10 cellular contexts compared by ENCODE assay signal in genomic region chr1:8020032-8020431, GRCh38. TPM values are rescaled to one million over a fixed set of nuclear protein-coding genes. Genes with fewer than 3 reads are reported as not detected.
A peak's percentile ranks its signal among the peaks of the same experiment; 100 is the strongest.
DNase-seq lines count a peak whose midpoint lies in the region; ATAC-seq and TF ChIP-seq lines count a peak whose summit lies in the region.
"Had no signal": no experiment of that assay in that cellular context is flagged by ENCODE, and none has a peak within 500 bp of the region (broad histone marks: within the 10 kb centered on the region; RNA-seq: fewer than 3 reads in every experiment).

No MANE protein-coding gene starts in this region.

- no peak overlapping the region for H3K4me3 Mint-ChIP-seq in stimulated activated naive CD8-positive, alpha-beta T cell treated with anti-CD3 and anti-CD28 coated beads, Interleukin-15, amount 100 ng/mL, for 72 hours
- H3K4me3 Mint-ChIP-seq in activated T-cell treated with anti-CD3 and anti-CD28 coated beads, Interleukin-2, amount 50 U/mL, for 72 hours, result no peak overlapping the region
- H3K4me3 Mint-ChIP-seq: activated naive CD4-positive, alpha-beta T cell treated with anti-CD3 and anti-CD28 coated beads for 36 hours had no signal

- no peak overlapping the region for H3K4me3 ChIP-seq in smooth muscle cell

- H2AFZ ChIP-seq in smooth muscle cell (ENCODE audit: low read depth), result no peak overlapping the region

- H3K4me1 Mint-ChIP-seq in stimulated activated naive CD8-positive, alpha-beta T cell treated with anti-CD3 and anti-CD28 coated beads, Interleukin-15, amount 100 ng/mL, for 72 hours, result peaks cover 8% of the 10 kb centered on the region
- peaks cover 7% of the 10 kb centered on the region for H3K4me1 Mint-ChIP-seq in activated T-cell treated with anti-CD3 and anti-CD28 coated beads, Interleukin-2, amount 50 U/mL, for 72 hours (ENCODE audit: low read depth)

- H4K20me1 ChIP-seq in smooth muscle cell (ENCODE audit: low read depth), result peaks cover 100% of the 10 kb centered on the region

- ATAC-seq in stimulated activated naive CD8-positive, alpha-beta T cell treated with anti-CD3 and anti-CD28 coated beads, Interleukin-15, amount 100 ng/mL, for 72 hours, result no peak
- ATAC-seq in GM18909 (IDR thresholded peaks at IDR 0.05; ENCODE audit: poor library complexity, unreplicated experiment), result no peak
- no peak for ATAC-seq in activated T-cell treated with anti-CD3 and anti-CD28 coated beads, Interleukin-2, amount 50 U/mL, for 72 hours (replicated peaks in 1 of 2)

- H3K9me3 Mint-ChIP-seq in stimulated activated naive CD8-positive, alpha-beta T cell treated with anti-CD3 and anti-CD28 coated beads, Interleukin-15, amount 100 ng/mL, for 72 hours, result no peaks in the 10 kb centered on the region
- H3K9me3 Mint-ChIP-seq in activated T-cell treated with anti-CD3 and anti-CD28 coated beads, Interleukin-2, amount 50 U/mL, for 72 hours, result no peaks in the 10 kb centered on the region
- H3K9me3 Mint-ChIP-seq: activated naive CD4-positive, alpha-beta T cell treated with anti-CD3 and anti-CD28 coated beads for 36 hours had no signal

- peak overlapping the region; percentile 93 for H3K27ac ChIP-seq in smooth muscle cell (ENCODE audit: low read depth)

- H3K4me1 ChIP-seq in smooth muscle cell (ENCODE audit: low read depth), result peaks cover 95% of the 10 kb centered on the region

- peaks cover 100% of the 10 kb centered on the region for H3K79me2 ChIP-seq in smooth muscle cell (ENCODE audit: low read depth)

- H3F3A ChIP-seq in smooth muscle cell (ENCODE audit: low read depth), result peaks cover 44% of the 10 kb centered on the region

- no peak overlapping the region for H3K27ac Mint-ChIP-seq in stimulated activated naive CD8-positive, alpha-beta T cell treated with anti-CD3 and anti-CD28 coated beads, Interleukin-15, amount 100 ng/mL, for 72 hours
- H3K27ac Mint-ChIP-seq in activated T-cell treated with anti-CD3 and anti-CD28 coated beads, Interleukin-2, amount 50 U/mL, for 72 hours, result no peak overlapping the region
- H3K27ac Mint-ChIP-seq: activated naive CD4-positive, alpha-beta T cell treated with anti-CD3 and anti-CD28 coated beads for 36 hours had no signal

- H3K36me3 Mint-ChIP-seq in activated T-cell treated with anti-CD3 and anti-CD28 coated beads, Interleukin-2, amount 50 U/mL, for 72 hours (ENCODE audit: insufficient read depth in 2 of 2), result peaks cover under 1 to 1% of the 10 kb centered on the region in 2 donors

- H3K27me3 Mint-ChIP-seq in stimulated activated naive CD8-positive, alpha-beta T cell treated with anti-CD3 and anti-CD28 coated beads, Interleukin-15, amount 100 ng/mL, for 72 hours, result peaks cover 59% of the 10 kb centered on the region
- H3K27me3 Mint-ChIP-seq in activated T-cell treated with anti-CD3 and anti-CD28 coated beads, Interleukin-2, amount 50 U/mL, for 72 hours (ENCODE audit: low read depth), result peaks cover 74% of the 10 kb centered on the region

- H3K27me3 ChIP-seq in smooth muscle cell (ENCODE audit: low read depth), result no peaks in the 10 kb centered on the region

- TF ChIP-seq CTCF in smooth muscle cell (IDR thresholded peaks at IDR 0.05; ENCODE audit: borderline replicate concordance, insufficient read depth, poor library complexity, severe bottlenecking), result no peak

- H3K9ac ChIP-seq in smooth muscle cell (ENCODE audit: low read depth), result peak overlapping the region; percentile 41

- no peaks in the 10 kb centered on the region for H3K9me3 ChIP-seq in smooth muscle cell (replicated peaks; ENCODE audit: low read depth)

- H3K4me2 ChIP-seq in smooth muscle cell, result peak overlapping the region; percentile 94

- DNase-seq in HT1080 (ENCODE audit: low read depth) (peak; percentile 83), SKM-1 (lab: John Stamatoyannopoulos, UW; ENCODE audit: unreplicated experiment) (peak; percentile 55), iris pigment epithelial cell (ENCODE audit: low read depth) (peak; percentile 76), smooth muscle cell (lab: John Stamatoyannopoulos, UW; ENCODE audit: unreplicated experiment) (no peak), erythroblast (lab: John Stamatoyannopoulos, UW) (no peak)
- no peak for DNase-seq in stimulated activated naive CD8-positive, alpha-beta T cell treated with anti-CD3 and anti-CD28 coated beads, Interleukin-15, amount 100 ng/mL, for 72 hours
- no peak for DNase-seq in activated T-cell treated with anti-CD3 and anti-CD28 coated beads, Interleukin-2, amount 50 U/mL, for 72 hours
- DNase-seq: activated naive CD4-positive, alpha-beta T cell treated with anti-CD3 and anti-CD28 coated beads for 36 hours; SHP77 treated with DMSO at 0.1 percent for 48 hours had no signal

- no peaks in the 10 kb centered on the region for H3K36me3 ChIP-seq in smooth muscle cell (ENCODE audit: low read depth)

- no peak for TF ChIP-seq POLR2A in erythroblast (IDR thresholded peaks at IDR 0.05; ENCODE audit: low read length)

RNA-seq across cellular contexts. Expression of gene ERRFI1, which starts 6.1 kb away (rescaled TPM):
- 143 and 169 TPM in 2 replicates for total RNA-seq in HT1080 (2014; rRNA removed; shearing (Covaris generic))
- 293 and 378 TPM in 2 replicates for polyA plus RNA-seq in HT1080 (2015; cell fraction: cytosol; rRNA removed)
- polyA plus RNA-seq in HT1080 (2015; cell fraction: nucleus; rRNA removed), result 266 and 294 TPM in 2 replicates
- total RNA-seq in smooth muscle cell, result 172 and 184 TPM in 2 replicates
- polyA plus RNA-seq in smooth muscle cell, result 81.6 and 90.9 TPM in 2 replicates
- 1 to 10 TPM; 2.6 to 3.3 TPM for total RNA-seq in activated T-cell treated with anti-CD3 and anti-CD28 coated beads, Interleukin-2, amount 50 U/mL, for 72 hours

RNA-seq across cellular contexts. Expression of gene PARK7, which starts 58.5 kb away (rescaled TPM):
- total RNA-seq in HT1080 (2014; rRNA removed; shearing (Covaris generic)), result 274 and 280 TPM in 2 replicates
- polyA plus RNA-seq in HT1080 (2015; cell fraction: cytosol; rRNA removed), result 334 and 398 TPM in 2 replicates
- polyA plus RNA-seq in HT1080 (2015; cell fraction: nucleus; rRNA removed), result 130 and 150 TPM in 2 replicates
- total RNA-seq in smooth muscle cell, result 177 and 179 TPM in 2 replicates
- 434 and 461 TPM in 2 replicates for polyA plus RNA-seq in smooth muscle cell
- 100 to 1,000 TPM; 247 to 273 TPM for total RNA-seq in activated T-cell treated with anti-CD3 and anti-CD28 coated beads, Interleukin-2, amount 50 U/mL, for 72 hours

Comparison
In these comparisons a context has a peak if more than half of its experiments do, and no peak if none do; other contexts are left out.
1. DNase-seq: peak in HT1080 (single experiment), SKM-1 (single experiment) and iris pigment epithelial cell (single experiment); none in smooth muscle cell (single experiment), stimulated activated naive CD8-positive, alpha-beta T cell treated with anti-CD3 and anti-CD28 coated beads, Interleukin-15, amount 100 ng/mL, for 72 hours (0 of 2), erythroblast (0 of 2) and activated T-cell treated with anti-CD3 and anti-CD28 coated beads, Interleukin-2, amount 50 U/mL, for 72 hours (0 of 2).
2. RNA of gene ERRFI1, which starts 6.1 kb away (total RNA-seq): 172 to 184 TPM in smooth muscle cell and 143 to 169 TPM in HT1080; 2.6 to 3.3 TPM in activated T-cell treated with anti-CD3 and anti-CD28 coated beads, Interleukin-2, amount 50 U/mL, for 72 hours; every median in the first group is over 10 times any median in the second.